In genomic region chr5:10760033-10760975, GRCh38 we compare ENCODE assay signal across 8 cellular contexts. TPM values are rescaled to one million over a fixed set of nuclear protein-coding genes. Genes with fewer than 3 reads are reported as not detected.
DNase-seq lines count a peak whose midpoint lies in the region; ATAC-seq lines count a peak whose summit lies in the region.

No MANE protein-coding gene starts in this region.

- peaks cover 58% of the 10 kb centered on the region for H3K4me1 Mint-ChIP-seq in activated naive CD4-positive, alpha-beta T cell treated with anti-CD3 and anti-CD28 coated beads, Interleukin-2, amount 10 ng/mL, durations not matched to agents 7 days and 5 days

- H3K9me3 Mint-ChIP-seq in activated naive CD4-positive, alpha-beta T cell treated with anti-CD3 and anti-CD28 coated beads, Interleukin-2, amount 10 ng/mL, durations not matched to agents 7 days and 5 days = no peaks in the 10 kb centered on the region

- H3K36me3 Mint-ChIP-seq in activated naive CD4-positive, alpha-beta T cell treated with anti-CD3 and anti-CD28 coated beads, Interleukin-2, amount 10 ng/mL, durations not matched to agents 7 days and 5 days = peaks cover 19% of the 10 kb centered on the region

- peak; percentile 66 for DNase-seq in CMK (ENCODE audit: low read depth)
- peak; percentile 84 for DNase-seq in NCI-H69 (lab: John Stamatoyannopoulos, UW)
- DNase-seq in activated naive CD4-positive, alpha-beta T cell treated with anti-CD3 and anti-CD28 coated beads, Interleukin-2, amount 10 ng/mL, durations not matched to agents 7 days and 5 days = no peak
- peak; percentile 41 for DNase-seq in glomerular endothelial cell (ENCODE audit: extremely low read depth, low read depth, low spot score)
- DNase-seq in nucleus accumbens (lab: John Stamatoyannopoulos, UW) = peak in 30 of 56 donors; percentile 5 to 67 (median 34)
- DNase-seq in cerebellum (ENCODE audit: low spot score) = no peak

- ATAC-seq in GM19324 (IDR thresholded peaks at IDR 0.05; ENCODE audit: low FRiP score, unreplicated experiment) (peak; percentile 45), HG03354 (IDR thresholded peaks at IDR 0.05; ENCODE audit: poor library complexity, severe bottlenecking, unreplicated experiment) (peak; percentile 37)

- H3K27me3 Mint-ChIP-seq in activated naive CD4-positive, alpha-beta T cell treated with anti-CD3 and anti-CD28 coated beads, Interleukin-2, amount 10 ng/mL, durations not matched to agents 7 days and 5 days = peaks cover 6% of the 10 kb centered on the region

- peak overlapping the region; percentile 95 for H3K4me3 Mint-ChIP-seq in activated naive CD4-positive, alpha-beta T cell treated with anti-CD3 and anti-CD28 coated beads, Interleukin-2, amount 10 ng/mL, durations not matched to agents 7 days and 5 days

- CTCF ChIA-PET in activated naive CD4-positive, alpha-beta T cell treated with anti-CD3 and anti-CD28 coated beads, Interleukin-2, amount 10 ng/mL, durations not matched to agents 7 days and 5 days (lab: Charles Lee) = no interaction called here

- H3K27ac Mint-ChIP-seq in activated naive CD4-positive, alpha-beta T cell treated with anti-CD3 and anti-CD28 coated beads, Interleukin-2, amount 10 ng/mL, durations not matched to agents 7 days and 5 days = peak overlapping the region; percentile 93

RNA-seq across cellular contexts. Expression of gene DAP, which starts 0.7 kb away (rescaled TPM):
- total RNA-seq in glomerular endothelial cell (106 and 118 TPM in 2 replicates), cerebellum (17.4 TPM)

Comparison
In these comparisons a context has a peak if more than half of its experiments do, and no peak if none do; other contexts are left out.
1. DNase-seq: peak in CMK (single experiment), NCI-H69 (single experiment), glomerular endothelial cell (single experiment) and nucleus accumbens (30 of 56); none in activated naive CD4-positive, alpha-beta T cell treated with anti-CD3 and anti-CD28 coated beads, Interleukin-2, amount 10 ng/mL, durations not matched to agents 7 days and 5 days (single experiment) and cerebellum (single experiment).